In the genomic region with DNA sequence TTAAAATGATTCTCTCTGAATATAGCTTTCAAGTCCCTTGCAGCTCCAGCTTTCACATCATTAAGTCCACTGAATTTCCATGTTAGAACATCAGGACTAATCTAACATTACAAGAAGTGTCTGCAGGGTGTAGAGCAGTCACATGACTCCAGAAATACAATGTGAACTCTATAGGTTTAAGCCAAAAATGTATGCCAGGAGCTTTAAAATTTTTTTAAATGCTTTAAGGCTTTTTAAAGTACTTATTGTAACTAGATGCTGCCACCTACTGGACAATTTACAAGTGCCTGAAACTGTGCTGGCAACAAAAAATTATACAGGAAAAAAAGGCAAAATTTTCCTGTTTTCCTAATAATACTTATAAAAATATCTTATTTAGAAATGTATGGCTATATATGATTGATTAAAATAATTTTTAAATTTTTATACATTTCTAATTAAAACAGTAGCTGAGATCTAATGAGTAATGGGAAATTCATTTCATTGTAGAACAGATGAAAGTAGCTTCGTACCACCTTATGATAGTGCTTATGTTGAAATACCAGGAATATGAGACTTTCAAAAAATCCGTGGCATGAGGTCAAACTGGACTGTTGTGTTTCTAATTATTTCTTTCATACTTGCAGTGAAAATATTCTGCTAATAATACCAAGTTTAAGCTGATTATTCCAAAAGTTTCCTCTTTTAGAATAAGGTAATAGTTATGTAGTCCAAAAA, we compare ENCODE assay signal across 8 cellular contexts. TPM values are rescaled to one million over a fixed set of nuclear protein-coding genes. Genes with fewer than 3 reads are reported as not detected.
DNase-seq lines count a peak whose midpoint lies in the region; ATAC-seq, FAIRE-seq and TF ChIP-seq lines count a peak whose summit lies in the region.

No MANE protein-coding gene starts in this region.

- BruUV-seq in endothelial cell of umbilical vein (replicated peaks; lab: Mats Ljungman, UMichigan): no TSS peak

- POLR2A ChIA-PET in endothelial cell of umbilical vein (lab: Charles Lee): interaction anchor here (1.4 to 2.5 kb wide), 4 partner anchors 157 to 176 kb away, joined by 3 to 49 read pairs (median 4); a partner anchor contains a TSS

- H3K79me2 ChIP-seq in endothelial cell of umbilical vein (ENCODE audit: control insufficient read depth, insufficient read depth, low read length): no peaks in the 10 kb centered on the region

- 46 to 49% (median 47%) methylated on average over 2 of the region's 2 CpGs for WGBS in ovary, 3 donors

- TF ChIP-seq POLR2A in endothelial cell of umbilical vein (IDR thresholded peaks at IDR 0.05; ENCODE audit: low read depth, low read length) (no peak), ovary (IDR thresholded peaks at IDR 0.05) (no peak)

- no peaks in the 10 kb centered on the region for H3K4me1 ChIP-seq in endothelial cell of umbilical vein (ENCODE audit: control insufficient read depth, extremely low read depth, insufficient read depth, low read length)
- no peaks in the 10 kb centered on the region for H3K4me1 ChIP-seq in ovary (ENCODE audit: insufficient read depth)

- TF ChIP-seq CTCF in LNCAP (IDR thresholded peaks at IDR 0.05) (peak; percentile 73), endothelial cell of umbilical vein (IDR thresholded peaks at IDR 0.05; ENCODE audit: extremely low read depth in 1 of 2, insufficient read depth in 1 of 2, low read depth in 1 of 2, low read length in 2 of 2) (peak; percentile 49 to 51), ovary (IDR thresholded peaks at IDR 0.05) (peak; percentile 54 to 78 (median 64))

- intact Hi-C loops in endothelial cell of umbilical vein (cut with micrococcal nuclease): loop anchor here (1.0 to 5.0 kb wide), 6 partner anchors 71 to 1050 kb away; no protein-coding TSS in a partner anchor
- intact Hi-C loops in ovary (cut with DNase I): loop anchor here (5.0 to 10.0 kb wide), 4 partner anchors 172 to 1052 kb away; a partner anchor contains a TSS

- H3K27ac ChIP-seq in endothelial cell of umbilical vein (ENCODE audit: insufficient read depth, low read depth, low read length): no peak overlapping the region
- H3K27ac ChIP-seq in ovary: no peak overlapping the region

- no peak for TF ChIP-seq EP300 in ovary (IDR thresholded peaks at IDR 0.05)

- no peaks in the 10 kb centered on the region for H3K27me3 ChIP-seq in endothelial cell of umbilical vein (ENCODE audit: control insufficient read depth in 2 of 2, insufficient read depth in 2 of 2, low read length in 2 of 2)
- H3K27me3 ChIP-seq in ovary: no peaks in the 10 kb centered on the region

- H2AFZ ChIP-seq in endothelial cell of umbilical vein (ENCODE audit: low read depth, low read length): no peak overlapping the region

- no peaks in the 10 kb centered on the region for H3K9me1 ChIP-seq in endothelial cell of umbilical vein (replicated peaks; ENCODE audit: control insufficient read depth, extremely low read depth, insufficient read depth, low read length)

- H3K9me3 ChIP-seq in endothelial cell of umbilical vein (replicated peaks; ENCODE audit: control insufficient read depth, insufficient read depth, low read length): no peaks in the 10 kb centered on the region
- no peaks in the 10 kb centered on the region for H3K9me3 ChIP-seq in ovary

- no peak overlapping the region for H3K9ac ChIP-seq in endothelial cell of umbilical vein (replicated peaks; ENCODE audit: extremely low read depth, insufficient read depth, low read length)

- FAIRE-seq in endothelial cell of umbilical vein (lab: Jason Lieb, UNC): peak; percentile 72

- DNase-seq in NCI-H1417 (lab: John Stamatoyannopoulos, UW): peak; percentile 4 to 64 (median 18)
- DNase-seq in NCI-H1417 treated with DMSO at 0.1 percent for 48 hours (lab: John Stamatoyannopoulos, UW): no peak
- peak; percentile 45 for DNase-seq in RPMI8226
- DNase-seq in endothelial cell of umbilical vein (ENCODE audit: low read depth, low spot score): peak; percentile 74
- no peak for DNase-seq in ovary

- H3K4me3 ChIP-seq in endothelial cell of umbilical vein (replicated peaks in 1 of 3; ENCODE audit: insufficient read depth in 1 of 3, low read depth in 1 of 3, low read length in 3 of 3): no peak overlapping the region
- no peak overlapping the region for H3K4me3 ChIP-seq in ovary

- H4K20me1 ChIP-seq in endothelial cell of umbilical vein (replicated peaks; ENCODE audit: control insufficient read depth, extremely low read depth, insufficient read depth, low read length): no peaks in the 10 kb centered on the region

- H3K36me3 ChIP-seq in endothelial cell of umbilical vein (ENCODE audit: control insufficient read depth in 2 of 2, extremely low read depth in 1 of 2, insufficient read depth in 2 of 2, low read length in 2 of 2): no peaks in the 10 kb centered on the region
- H3K36me3 ChIP-seq in ovary: no peaks in the 10 kb centered on the region

- dilution Hi-C loops in endothelial cell of umbilical vein (cut with MboI; ENCODE audit: extremely low pct_ligation_motif_present, low sequenced_read_pairs): loop anchor here (25.0 kb wide), 1 partner anchor 1020 kb away; no protein-coding TSS in a partner anchor

- no peak overlapping the region for H3K4me2 ChIP-seq in endothelial cell of umbilical vein (ENCODE audit: insufficient read depth, low read length)

- CTCF ChIA-PET in endothelial cell of umbilical vein (lab: Charles Lee): interaction anchor here (0.6 to 5.2 kb wide), 89 partner anchors 9 to 1193 kb away, joined by 3 to 379 read pairs (median 7); a partner anchor contains a TSS

- ATAC-seq in HG03378 (IDR thresholded peaks at IDR 0.05; ENCODE audit: unreplicated experiment): no peak
- ATAC-seq in GM21447 (IDR thresholded peaks at IDR 0.05; ENCODE audit: unreplicated experiment): no peak

TF ChIP-seq in endothelial cell of umbilical vein, 7 proteins besides CTCF, POLR2A, EP300 and RAD21:
- no peak for TF ChIP-seq GATA2 (IDR thresholded peaks at IDR 0.05; ENCODE audit: insufficient read depth, insufficient read length, low read depth, low read length)
- TF ChIP-seq, protein P1, sequence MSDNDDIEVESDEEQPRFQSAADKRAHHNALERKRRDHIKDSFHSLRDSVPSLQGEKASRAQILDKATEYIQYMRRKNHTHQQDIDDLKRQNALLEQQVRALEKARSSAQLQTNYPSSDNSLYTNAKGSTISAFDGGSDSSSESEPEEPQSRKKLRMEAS (IDR thresholded peaks at IDR 0.05; ENCODE audit: insufficient read depth, insufficient read length): no peak
- TF ChIP-seq EZH2 (IDR thresholded peaks at IDR 0.05; ENCODE audit: borderline replicate concordance, low read depth, low read length, severe bottlenecking): no peak
- no peak for TF ChIP-seq MYC (IDR thresholded peaks at IDR 0.05; ENCODE audit: low read depth, low read length)
- TF ChIP-seq FOS (IDR thresholded peaks at IDR 0.05; ENCODE audit: borderline replicate concordance, insufficient read depth, low read length): no peak
- no peak for TF ChIP-seq POLR2AphosphoS5 (IDR thresholded peaks at IDR 0.05; ENCODE audit: insufficient read depth, low read depth, low read length)
- TF ChIP-seq JUN (IDR thresholded peaks at IDR 0.05; ENCODE audit: borderline replicate concordance, insufficient read depth, insufficient read length, low read depth): no peak

RNA-seq across cellular contexts. Expression of a gene that starts 25.7 kb away (rescaled TPM):
- total RNA-seq in endothelial cell of umbilical vein: 1.1 and 1.2 TPM in 2 replicates
- 0.11 and 0.23 TPM in 2 replicates for polyA plus RNA-seq in endothelial cell of umbilical vein
- polyA plus RNA-seq in endothelial cell of umbilical vein (2011; cell fraction: cytosol; rRNA removed): 0.20 and 0.32 TPM in 2 replicates
- 0.45 and 0.51 TPM in 2 replicates for polyA plus RNA-seq in endothelial cell of umbilical vein (2011; cell fraction: nucleus; rRNA removed)
- 1.4 and 7.0 TPM in 2 replicates for polyA plus RNA-seq in endothelial cell of umbilical vein (2012)
- 0.17 and 0.42 TPM in 2 replicates for polyA minus RNA-seq in endothelial cell of umbilical vein
- not detected for polyA minus RNA-seq in endothelial cell of umbilical vein (2011; cell fraction: cytosol; rRNA and poly(A)+ RNA removed)
- 1.0 and 1.6 TPM in 2 replicates for polyA minus RNA-seq in endothelial cell of umbilical vein (2011; cell fraction: nucleus; rRNA and poly(A)+ RNA removed)
- 1 to 10 TPM in 3 of 7 donors, under 1 TPM in 4; 0.38 to 6.8 (median 0.98) TPM for total RNA-seq in ovary
- under 1 TPM; 0.13 to 0.25 TPM for polyA plus RNA-seq in ovary

Comparison
In these comparisons a context has a peak if more than half of its experiments do, and no peak if none do; other contexts are left out.
1. DNase-seq: peak in NCI-H1417 (3 of 3), RPMI8226 (single experiment) and endothelial cell of umbilical vein (single experiment); none in NCI-H1417 treated with DMSO at 0.1 percent for 48 hours (single experiment) and ovary (0 of 5).
2. Peak in every context shown above with its lines, with median percentiles within 50 percentile points of each other: CTCF ChIP-seq.